Comparison of ENCODE assay signal across 8 cellular contexts in genomic region chr18:49459404-49460171, GRCh38. TPM values are rescaled to one million over a fixed set of nuclear protein-coding genes. Genes with fewer than 3 reads are reported as not detected.
DNase-seq lines count a peak whose midpoint lies in the region; ATAC-seq and TF ChIP-seq lines count a peak whose summit lies in the region.

No MANE protein-coding gene starts in this region.

- peak; percentile 45 for ATAC-seq in GM18867 (IDR thresholded peaks at IDR 0.05; ENCODE audit: unreplicated experiment)
- peak; percentile 59 for ATAC-seq in activated T-helper 17 cell treated with anti-CD3 and anti-CD28 coated beads, Interleukin-2, amount 50 U/mL, for 72 hours (replicated peaks)
- no peak for ATAC-seq in GM18505 (IDR thresholded peaks at IDR 0.05; ENCODE audit: unreplicated experiment)

- peak overlapping the region; percentile 94 for H2AFZ ChIP-seq in ACC112 (ENCODE audit: low read length, unreplicated experiment)

- TF ChIP-seq CTCF in cardiac muscle cell (IDR thresholded peaks at IDR 0.05; ENCODE audit: low read depth, low read length) = no peak

- peaks cover 6% of the 10 kb centered on the region for H3K36me3 Mint-ChIP-seq in activated T-helper 17 cell treated with anti-CD3 and anti-CD28 coated beads, Interleukin-2, amount 50 U/mL, for 72 hours (ENCODE audit: low read depth)

- TF ChIP-seq POLR2A in GM18505 (IDR thresholded peaks at IDR 0.05; ENCODE audit: borderline replicate concordance, extremely low read depth, insufficient read depth, insufficient read length) = no peak

- H3K27ac Mint-ChIP-seq in activated T-helper 17 cell treated with anti-CD3 and anti-CD28 coated beads, Interleukin-2, amount 50 U/mL, for 72 hours = peak overlapping the region; percentile 75

- H3K4me1 Mint-ChIP-seq in activated T-helper 17 cell treated with anti-CD3 and anti-CD28 coated beads, Interleukin-2, amount 50 U/mL, for 72 hours = peaks cover 29% of the 10 kb centered on the region

- H3K36me3 ChIP-seq in ACC112 (ENCODE audit: insufficient read depth, low read length) (0 out of 2 replicates have a peak, but pooled peaks cover 5% of the 10 kb centered on the region), cardiac muscle cell (no peaks in the 10 kb centered on the region)

- H3K9me3 Mint-ChIP-seq in activated T-helper 17 cell treated with anti-CD3 and anti-CD28 coated beads, Interleukin-2, amount 50 U/mL, for 72 hours = no peaks in the 10 kb centered on the region

- H3K27ac ChIP-seq in ACC112 (ENCODE audit: low read depth, low read length) (peak overlapping the region; percentile 65; the same call in 1 of the 2 replicates), cardiac muscle cell (no peak overlapping the region)

- no peak for DNase-seq in Jurkat, Clone E6-1 (ENCODE audit: low read depth, low spot score)
- DNase-seq in cardiac muscle cell (ENCODE audit: low read depth in 1 of 2, low spot score in 1 of 2) (peak in 1 of 2 donors; percentile 29), retina (peak; percentile 17), OCI-M2 (lab: John Stamatoyannopoulos, UW; ENCODE audit: unreplicated experiment) (no peak)

- H3K79me2 ChIP-seq in ACC112 (ENCODE audit: control insufficient read depth, insufficient read depth, low read length, unreplicated experiment) = peaks cover 35% of the 10 kb centered on the region

- no peaks in the 10 kb centered on the region for H3K9me3 ChIP-seq in cardiac muscle cell (ENCODE audit: low read depth)

- peak overlapping the region; percentile 91 for H3K4me3 Mint-ChIP-seq in activated T-helper 17 cell treated with anti-CD3 and anti-CD28 coated beads, Interleukin-2, amount 50 U/mL, for 72 hours

- H3K27me3 Mint-ChIP-seq in activated T-helper 17 cell treated with anti-CD3 and anti-CD28 coated beads, Interleukin-2, amount 50 U/mL, for 72 hours = no peaks in the 10 kb centered on the region

- peaks cover 28% of the 10 kb centered on the region for H3K4me1 ChIP-seq in ACC112 (ENCODE audit: control insufficient read depth, insufficient read depth, low read length, unreplicated experiment)
- H3K4me1 ChIP-seq in cardiac muscle cell (ENCODE audit: low read depth) = no peaks in the 10 kb centered on the region

- no peaks in the 10 kb centered on the region for H3K27me3 ChIP-seq in ACC112 (ENCODE audit: insufficient read depth, low read length)
- H3K27me3 ChIP-seq in cardiac muscle cell = no peaks in the 10 kb centered on the region

- H3K4me3 ChIP-seq in ACC112 (ENCODE audit: low read depth, low read length) (peak overlapping the region; percentile 96), cardiac muscle cell (peak overlapping the region; percentile 76)
- peak overlapping the region; percentile 83 for H3K4me3 ChIP-seq in Jurkat, Clone E6-1 (ENCODE audit: low read length)

RNA-seq across cellular contexts. Expression of gene DYM, which starts 0.9 kb away (rescaled TPM):
- 49.0 TPM for polyA plus RNA-seq in Jurkat, Clone E6-1 (2012; ENCODE audit: insufficient read depth, insufficient read length)
- 10 to 100 TPM; 77.1 to 81.1 TPM for total RNA-seq in activated T-helper 17 cell treated with anti-CD3 and anti-CD28 coated beads, Interleukin-2, amount 50 U/mL, for 72 hours
- 90.2 and 189 TPM in 2 replicates for total RNA-seq in cardiac muscle cell
- 43.6 and 52.3 TPM in 2 replicates for polyA plus RNA-seq in cardiac muscle cell

RNA-seq across cellular contexts. Expression of gene C18orf32, which starts 27.4 kb away (rescaled TPM):
- polyA plus RNA-seq in Jurkat, Clone E6-1 (2012; ENCODE audit: insufficient read depth, insufficient read length) = 8.5 TPM
- 10 to 100 TPM; 15.6 to 17.4 TPM for total RNA-seq in activated T-helper 17 cell treated with anti-CD3 and anti-CD28 coated beads, Interleukin-2, amount 50 U/mL, for 72 hours
- total RNA-seq in cardiac muscle cell = 22.5 and 40.0 TPM in 2 replicates
- polyA plus RNA-seq in cardiac muscle cell = 97.6 and 109 TPM in 2 replicates

RNA-seq across cellular contexts. Expression of gene RPL17, which starts 32.7 kb away (rescaled TPM):
- 3,690 TPM for polyA plus RNA-seq in Jurkat, Clone E6-1 (2012; ENCODE audit: insufficient read depth, insufficient read length)
- 1,000 to 10,000 TPM; 1,803 to 1,918 TPM for total RNA-seq in activated T-helper 17 cell treated with anti-CD3 and anti-CD28 coated beads, Interleukin-2, amount 50 U/mL, for 72 hours
- total RNA-seq in cardiac muscle cell = 1,792 and 1,922 TPM in 2 replicates
- polyA plus RNA-seq in cardiac muscle cell = 737 and 809 TPM in 2 replicates
